Comparison of ENCODE assay signal across 19 cellular contexts in the genomic region with DNA sequence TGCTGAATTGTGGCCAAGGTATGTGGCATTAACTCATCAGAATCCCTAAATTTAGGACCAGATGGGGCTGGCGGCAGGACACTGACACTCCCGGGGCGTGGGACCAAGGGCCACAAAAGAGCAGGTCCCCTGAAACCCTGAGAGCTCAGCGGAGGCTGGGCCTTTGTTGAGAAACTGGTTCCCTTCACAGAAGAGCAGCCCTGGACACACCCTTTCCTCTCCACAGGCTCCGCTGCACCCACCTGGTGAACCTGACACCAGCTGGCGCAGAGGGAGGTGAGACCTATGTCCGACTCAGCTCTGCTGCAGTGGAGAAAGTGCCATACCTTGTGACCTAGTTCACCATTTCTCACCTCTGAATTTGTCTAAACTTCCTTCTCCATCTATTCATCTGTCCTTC.
DNase-seq lines count a peak whose midpoint lies in the region; ATAC-seq and TF ChIP-seq lines count a peak whose summit lies in the region.
"Had no signal": no experiment of that assay in that cellular context is flagged by ENCODE, and none has a peak within 500 bp of the region (broad histone marks: within the 10 kb centered on the region; RNA-seq: fewer than 3 reads in every experiment).

No MANE protein-coding gene starts in this region.

- no peaks in the 10 kb centered on the region for H3K36me3 ChIP-seq in testis (ENCODE audit: low read depth, missing control alignments)

- no peaks in the 10 kb centered on the region for H3K4me1 ChIP-seq in testis
- H3K4me1 ChIP-seq: A549 had no signal

- TF ChIP-seq POLR2A in testis (IDR thresholded peaks at IDR 0.05): no peak

- H3K9me3 ChIP-seq in testis: no peaks in the 10 kb centered on the region
- H3K9me3 ChIP-seq: A549, SK-N-SH had no signal

- ATAC-seq in left ventricle myocardium superior (no peak), HG02884 (IDR thresholded peaks at IDR 0.05; ENCODE audit: unreplicated experiment) (no peak)
- ATAC-seq: A549, HepG2 had no signal

- H3K4me3 ChIP-seq in testis: no peak overlapping the region
- H3K4me3 ChIP-seq: A549 had no signal

- WGBS in testis, 2 donors: 89 to 97% methylated on average over 7 of the region's 7 CpGs

- H3K27me3 ChIP-seq in testis: no peaks in the 10 kb centered on the region

- no peak overlapping the region for H3K27ac ChIP-seq in testis
- H3K27ac ChIP-seq: A549 had no signal

- intact Hi-C loops in testis (cut with DNase I; ENCODE audit: low total_unique reads) (no loop called here), left ventricle myocardium superior (cut with micrococcal nuclease) (no loop called here)

- DNase-seq in NCI-H748 (lab: John Stamatoyannopoulos, UW; ENCODE audit: unreplicated experiment): peak; percentile 18
- DNase-seq in NCI-H748 treated with DMSO at 0.1 percent for 48 hours (lab: John Stamatoyannopoulos, UW): no peak
- peak; percentile 13 for DNase-seq in SW480 (ENCODE audit: low spot score)
- peak; percentile 81 for DNase-seq in mesenteric fat pad (ENCODE audit: low spot score)
- DNase-seq in testis: peak; percentile 7
- no peak for DNase-seq in left ventricle myocardium superior
- no peak for DNase-seq in cerebellar nuclear complex (lab: John Stamatoyannopoulos, UW)
- DNase-seq: C1 segment of cervical spinal cord, DND-41, HFFc6, NCI-H1092, NCI-H1694, NCI-H2107, NCI-H345, SHP77, SK-N-SH had no signal

- TF ChIP-seq CTCF in testis (IDR thresholded peaks at IDR 0.05): no peak

Comparison
In these comparisons a context has a peak if more than half of its experiments do, and no peak if none do; other contexts are left out.
1. DNase-seq: peak in NCI-H748 (single experiment), SW480 (single experiment), mesenteric fat pad (single experiment) and testis (single experiment); none in NCI-H748 treated with DMSO at 0.1 percent for 48 hours (single experiment), left ventricle myocardium superior (single experiment) and cerebellar nuclear complex (0 of 2).